13 cellular contexts compared by ENCODE assay signal in genomic region chr12:42933461-42934081, GRCh38.
"Had no signal": no experiment of that assay in that cellular context is flagged by ENCODE, and none has a peak within 500 bp of the region (broad histone marks: within the 10 kb centered on the region; RNA-seq: fewer than 3 reads in every experiment).

No MANE protein-coding gene starts in this region.

- H3K27ac ChIP-seq: epithelial cell of prostate had no signal

- H3K4me1 Mint-ChIP-seq: activated CD4-positive, alpha-beta T cell treated with anti-CD3 and anti-CD28 coated beads for 36 hours; activated naive CD8-positive, alpha-beta T cell treated with anti-CD3 and anti-CD28 coated beads for 36 hours; natural killer cell had no signal

- ATAC-seq: activated CD4-positive, alpha-beta T cell treated with anti-CD3 and anti-CD28 coated beads for 36 hours; natural killer cell; sciatic nerve had no signal

- H3K27ac Mint-ChIP-seq: activated CD4-positive, alpha-beta T cell treated with anti-CD3 and anti-CD28 coated beads for 36 hours; activated naive CD8-positive, alpha-beta T cell treated with anti-CD3 and anti-CD28 coated beads for 36 hours; natural killer cell had no signal

- DNase-seq: activated CD4-positive, alpha-beta T cell treated with anti-CD3 and anti-CD28 coated beads for 36 hours; activated CD4-positive, alpha-beta T cell treated with anti-CD3 and anti-CD28 coated beads, Interleukin-2, amount 50 U/mL, for 48 hours; activated naive CD4-positive, alpha-beta T cell; activated naive CD8-positive, alpha-beta T cell treated with anti-CD3 and anti-CD28 coated beads for 36 hours; activated T-cell treated with anti-CD3 and anti-CD28 coated beads for 4 hours; amniotic stem cell; foreskin melanocyte; glutamatergic neuron; natural killer cell; stimulated activated CD8-positive, alpha-beta memory T cell treated with anti-CD3 and anti-CD28 coated beads, Interleukin-4, amount 100 ng/mL, for 48 hours; stimulated activated naive CD4-positive, alpha-beta T cell had no signal

- H3K36me3 Mint-ChIP-seq: activated naive CD8-positive, alpha-beta T cell treated with anti-CD3 and anti-CD28 coated beads for 36 hours; natural killer cell had no signal

- H3K27me3 Mint-ChIP-seq: activated CD4-positive, alpha-beta T cell treated with anti-CD3 and anti-CD28 coated beads for 36 hours; activated naive CD8-positive, alpha-beta T cell treated with anti-CD3 and anti-CD28 coated beads for 36 hours had no signal

- H3K4me3 Mint-ChIP-seq: activated CD4-positive, alpha-beta T cell treated with anti-CD3 and anti-CD28 coated beads for 36 hours; activated naive CD8-positive, alpha-beta T cell treated with anti-CD3 and anti-CD28 coated beads for 36 hours; natural killer cell had no signal
